ENCODE assay signal across 13 cellular contexts in the genomic region with DNA sequence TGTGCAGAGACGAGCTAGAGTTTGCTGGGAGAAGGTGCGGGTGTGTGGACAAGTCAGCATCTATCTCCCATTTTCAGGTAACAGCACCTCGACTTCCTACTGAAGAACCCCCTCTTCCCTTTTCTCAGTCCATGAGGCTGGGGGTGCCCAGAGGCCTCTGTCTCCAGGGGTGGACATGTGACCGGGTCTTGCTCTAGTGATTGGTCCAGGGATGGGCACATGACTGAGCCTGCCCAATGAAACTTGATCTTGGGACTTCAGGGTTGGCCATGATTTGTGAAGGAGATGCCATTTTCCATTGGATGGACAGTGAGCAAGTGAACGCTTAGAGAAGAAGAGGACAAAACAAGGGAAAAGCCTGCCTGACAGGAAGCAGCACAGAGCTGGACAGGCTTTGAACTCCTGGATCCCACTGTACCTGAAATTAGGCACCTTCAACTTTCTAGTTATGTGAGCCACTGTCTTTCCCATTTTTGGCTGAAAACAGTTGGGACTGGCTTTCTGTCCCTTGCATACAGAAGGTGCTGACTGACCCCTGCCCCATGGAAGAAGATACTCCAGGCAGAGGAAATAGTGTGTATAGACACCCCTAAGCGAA.
DNase-seq lines count a peak whose midpoint lies in the region; TF ChIP-seq lines count a peak whose summit lies in the region.
"Had no signal": no experiment of that assay in that cellular context is flagged by ENCODE, and none has a peak within 500 bp of the region (broad histone marks: within the 10 kb centered on the region; RNA-seq: fewer than 3 reads in every experiment).

No MANE protein-coding gene starts in this region.

- H3K4me3 ChIP-seq in GM23248 (0 out of 2 replicates have a peak overlapping the region, but pooled peaks have one; percentile 7), SJCRH30 (no peak overlapping the region), prostate gland (no peak overlapping the region), trophoblast cell (ENCODE audit: low read depth, low read length) (no peak overlapping the region)
- no peak overlapping the region for H3K4me3 ChIP-seq in CD8-positive, alpha-beta memory T cell (ENCODE audit: low read length)

- H3K27me3 ChIP-seq in GM23248 (replicated peaks; ENCODE audit: insufficient read depth) (no peaks in the 10 kb centered on the region), SJCRH30 (peaks cover 7% of the 10 kb centered on the region), prostate gland (replicated peaks; ENCODE audit: insufficient read depth) (no peaks in the 10 kb centered on the region), trophoblast cell (ENCODE audit: insufficient read depth, low read length) (no peaks in the 10 kb centered on the region)
- peaks cover 5% of the 10 kb centered on the region for H3K27me3 ChIP-seq in CD8-positive, alpha-beta memory T cell (ENCODE audit: insufficient read depth, low read length, poor library complexity, severe bottlenecking)

- H3F3A ChIP-seq in GM23248 (ENCODE audit: insufficient read depth) = peaks cover 30% of the 10 kb centered on the region

- H3K14ac ChIP-seq in trophoblast cell (ENCODE audit: low read length) = no peak overlapping the region

- no peaks in the 10 kb centered on the region for H3K36me3 Mint-ChIP-seq in CD8-positive, alpha-beta memory T cell

- H3K4me2 ChIP-seq in GM23248 (ENCODE audit: unreplicated experiment) (peak overlapping the region; percentile 39), trophoblast cell (ENCODE audit: low read length) (no peak overlapping the region)

- H3K27ac ChIP-seq in GM23248 = peak overlapping the region; percentile 32
- H3K27ac ChIP-seq in SJCRH30 = no peak overlapping the region
- H3K27ac ChIP-seq in prostate gland = peak overlapping the region; percentile 58 to 74
- no peak overlapping the region for H3K27ac ChIP-seq in trophoblast cell (ENCODE audit: low read depth, low read length)
- H3K27ac ChIP-seq in CD8-positive, alpha-beta memory T cell (ENCODE audit: low read depth, low read length) = no peak overlapping the region

- no peak overlapping the region for H4K12ac ChIP-seq in trophoblast cell (ENCODE audit: low read depth, low read length)

- no peak overlapping the region for H4K91ac ChIP-seq in trophoblast cell (ENCODE audit: low read depth, low read length)

- H3K36me3 ChIP-seq in GM23248 (ENCODE audit: low read depth) (no peaks in the 10 kb centered on the region), SJCRH30 (no peaks in the 10 kb centered on the region), prostate gland (no peaks in the 10 kb centered on the region), trophoblast cell (ENCODE audit: control insufficient read depth in 1 of 2, insufficient read depth in 2 of 2, low read length in 2 of 2) (no peaks in the 10 kb centered on the region)
- H3K36me3 ChIP-seq in CD8-positive, alpha-beta memory T cell (ENCODE audit: insufficient read depth, low read length) = no peaks in the 10 kb centered on the region

- H3K27ac Mint-ChIP-seq in CD8-positive, alpha-beta memory T cell = peak overlapping the region in 1 of 8 donors; percentile 60

- H4K8ac ChIP-seq in trophoblast cell (ENCODE audit: low read depth, low read length) = no peak overlapping the region

- H3K4me3 Mint-ChIP-seq in CD8-positive, alpha-beta memory T cell = no peak overlapping the region

- H3K4me1 ChIP-seq in GM23248 (ENCODE audit: insufficient read depth) = peaks cover 25% of the 10 kb centered on the region
- H3K4me1 ChIP-seq in SJCRH30 = peaks cover 19% of the 10 kb centered on the region
- H3K4me1 ChIP-seq in prostate gland (replicated peaks) = no peaks in the 10 kb centered on the region
- H3K4me1 ChIP-seq in trophoblast cell (ENCODE audit: control insufficient read depth in 1 of 2, insufficient read depth in 2 of 2, low read length in 2 of 2) = peaks cover 3 to 5% of the 10 kb centered on the region in 2 experiments
- H3K4me1 ChIP-seq in CD8-positive, alpha-beta memory T cell (ENCODE audit: insufficient read depth, low read length) = no peaks in the 10 kb centered on the region

- H3K4me1 Mint-ChIP-seq in CD8-positive, alpha-beta memory T cell = no peaks in the 10 kb centered on the region

- no peak overlapping the region for H3K23ac ChIP-seq in trophoblast cell (ENCODE audit: low read length)

- no peak overlapping the region for H2BK5ac ChIP-seq in trophoblast cell (ENCODE audit: low read depth, low read length, poor library complexity)

- DNase-seq in GM23248 = peak; percentile 61
- DNase-seq in SJCRH30 = peak; percentile 56 to 70
- DNase-seq in fibroblast of gingiva (ENCODE audit: low read depth) = peak; percentile 33
- DNase-seq in prostate gland (ENCODE audit: low spot score) = no peak
- no peak for DNase-seq in trophoblast cell
- DNase-seq in CD8-positive, alpha-beta memory T cell = no peak
- no peak for DNase-seq in HuH-7 (ENCODE audit: low spot score)
- DNase-seq in Ammon's horn (ENCODE audit: low spot score) = no peak
- DNase-seq: activated CD4-positive, CD25-positive, alpha-beta regulatory T cell; activated gamma-delta T cell; COR-L47; islet precursor cell; OCI-M1 had no signal

- no peaks in the 10 kb centered on the region for H3K9me2 ChIP-seq in GM23248 (ENCODE audit: insufficient read depth)

- WGBS in GM23248 (ENCODE audit: low coverage in 1 of 2, low lambda C conversion rate in 2 of 2, missing lambda C conversion rate in 2 of 2), 2 experiments = 66 to 80% methylated on average over 6 of the region's 6 CpGs
- 47% methylated on average over 6 of the region's 6 CpGs for WGBS in prostate gland
- WGBS in trophoblast cell (ENCODE audit: extremely low coverage, insufficient coverage, insufficient read length) = no CpG with 5 or more reads among the region's 6 CpGs

- no peak for TF ChIP-seq POLR2A in prostate gland (IDR thresholded peaks at IDR 0.05)

- H2AFZ ChIP-seq in GM23248 (peak overlapping the region; percentile 39; the same call in 1 of the 2 replicates), trophoblast cell (ENCODE audit: insufficient read depth, low read length, poor library complexity) (no peak overlapping the region)

- no peaks in the 10 kb centered on the region for H4K20me1 ChIP-seq in GM23248 (ENCODE audit: insufficient read depth)

- H3K9me3 ChIP-seq in GM23248 (ENCODE audit: low read depth) = no peaks in the 10 kb centered on the region
- no peaks in the 10 kb centered on the region for H3K9me3 ChIP-seq in SJCRH30 (replicated peaks)
- H3K9me3 ChIP-seq in prostate gland = no peaks in the 10 kb centered on the region
- H3K9me3 ChIP-seq in trophoblast cell (ENCODE audit: insufficient read depth, low read depth, low read length) = peaks cover 2% of the 10 kb centered on the region
- no peaks in the 10 kb centered on the region for H3K9me3 ChIP-seq in CD8-positive, alpha-beta memory T cell (ENCODE audit: low read length)

- intact Hi-C loops in prostate gland (cut with DNase I) = no loop called here

- POLR2A ChIA-PET in CD8-positive, alpha-beta memory T cell (lab: Charles Lee) = no interaction called here

- peaks cover 11 to 37% of the 10 kb centered on the region in 2 donors for H3K27me3 Mint-ChIP-seq in CD8-positive, alpha-beta memory T cell

- H3K79me2 ChIP-seq in GM23248 (ENCODE audit: insufficient read depth) (no peaks in the 10 kb centered on the region), trophoblast cell (ENCODE audit: control insufficient read depth, insufficient read depth, low read length, poor library complexity) (no peaks in the 10 kb centered on the region)

- peaks cover 0 to 4% (median 0%) of the 10 kb centered on the region in 5 donors for H3K9me3 Mint-ChIP-seq in CD8-positive, alpha-beta memory T cell

- no peak overlapping the region for H2AK5ac ChIP-seq in trophoblast cell (ENCODE audit: low read length)

- no peak overlapping the region for H3K4ac ChIP-seq in trophoblast cell (ENCODE audit: low read depth, low read length)

- no peak overlapping the region for H2BK120ac ChIP-seq in trophoblast cell (ENCODE audit: insufficient read depth, low read length, poor library complexity)

- no peak for TF ChIP-seq CTCF in prostate gland (IDR thresholded peaks at IDR 0.05)

- no peak overlapping the region for H2BK12ac ChIP-seq in trophoblast cell (ENCODE audit: low read length)

- peaks cover 3% of the 10 kb centered on the region for H3K79me1 ChIP-seq in trophoblast cell (ENCODE audit: low read length)

- H3K18ac ChIP-seq in trophoblast cell (ENCODE audit: low read length) = no peak overlapping the region

- H3K9ac ChIP-seq in GM23248 (peak overlapping the region; percentile 11; the same call in 1 of the 2 replicates), trophoblast cell (ENCODE audit: low read length) (no peak overlapping the region)

- in situ Hi-C loops in GM23248 (cut with MboI) = no loop called here

- CTCF ChIA-PET in CD8-positive, alpha-beta memory T cell (lab: Charles Lee) = no interaction called here

Comparison
In these comparisons a context has a peak if more than half of its experiments do, and no peak if none do; other contexts are left out.
1. DNase-seq: peak in GM23248 (single experiment), SJCRH30 (2 of 2) and fibroblast of gingiva (single experiment); none in prostate gland (single experiment), trophoblast cell (0 of 2), CD8-positive, alpha-beta memory T cell (0 of 5), HuH-7 (single experiment) and Ammon's horn (single experiment).
2. H3K27ac ChIP-seq: peak in GM23248 (single experiment) and prostate gland (2 of 2); none in SJCRH30 (single experiment), trophoblast cell (single experiment) and CD8-positive, alpha-beta memory T cell (single experiment).